Comparison of ENCODE assay signal across 13 cellular contexts in genomic region chr1:231423648-231424047, GRCh38. TPM values are rescaled to one million over a fixed set of nuclear protein-coding genes. Genes with fewer than 3 reads are reported as not detected.
DNase-seq lines count a peak whose midpoint lies in the region; ATAC-seq, FAIRE-seq and TF ChIP-seq lines count a peak whose summit lies in the region.
"Had no signal": no experiment of that assay in that cellular context is flagged by ENCODE, and none has a peak within 500 bp of the region (broad histone marks: within the 10 kb centered on the region; RNA-seq: fewer than 3 reads in every experiment).

No MANE protein-coding gene starts in this region.

- H3K4me1 ChIP-seq in right atrium auricular region (peaks cover 0 to 36% of the 10 kb centered on the region in 2 donors), Panc1 (ENCODE audit: control insufficient read depth, insufficient read depth, low read length) (peaks cover 25% of the 10 kb centered on the region), HepG2 (ENCODE audit: insufficient read depth, low read length) (peaks cover 21% of the 10 kb centered on the region)

- DNase-seq in right atrium auricular region (ENCODE audit: low spot score) (no peak), Right ventricle myocardium inferior (ENCODE audit: missing footprints) (no peak), Panc1 (ENCODE audit: low read depth, low spot score) (peak; percentile 48), HepG2 (ENCODE audit: low spot score) (peak; percentile 94), SIG-M5 (lab: John Stamatoyannopoulos, UW) (no peak), kidney tubule cell (ENCODE audit: low spot score) (no peak)
- DNase-seq in stimulated activated naive CD8-positive, alpha-beta T cell treated with anti-CD3 and anti-CD28 coated beads, Interleukin-15, amount 100 ng/mL, for 72 hours = no peak
- DNase-seq in activated naive CD4-positive, alpha-beta T cell treated with anti-CD3 and anti-CD28 coated beads, Interleukin-2, amount 50 U/mL, for 72 hours (ENCODE audit: low spot score in 2 of 2) = no peak
- DNase-seq: activated CD4-positive, alpha-beta T cell treated with anti-CD3 and anti-CD28 coated beads for 36 hours; activated naive CD4-positive, alpha-beta T cell treated with Interleukin-2 at 50 U/mL for 16 hours; Kasumi-1; ovary; Peyer's patch had no signal

- in situ Hi-C loops in Panc1 (cut with HindIII; ENCODE audit: low pct_unique_long_range_greater_than_20kb, low sequenced_read_pairs) = no loop called here
- in situ Hi-C loops in HepG2 (cut with HindIII; ENCODE audit: extremely low pct_ligation_motif_present, low pct_unique_long_range_greater_than_20kb) = loop anchor here (10.0 kb wide), 1 partner anchor 111 kb away; no protein-coding TSS in a partner anchor

- TF ChIP-seq EP300 in HepG2 (IDR thresholded peaks at IDR 0.05; ENCODE audit: low read depth in 2 of 2, low read length in 2 of 2) (peak; percentile 86 to 91), HepG2 (CRISPR knock-in tag; IDR thresholded peaks at IDR 0.05; ENCODE audit: borderline replicate concordance) (peak; percentile 78; the same call in 1 of the 2 replicates)

- H3K27me3 Mint-ChIP-seq in stimulated activated naive CD8-positive, alpha-beta T cell treated with anti-CD3 and anti-CD28 coated beads, Interleukin-15, amount 100 ng/mL, for 72 hours = no peaks in the 10 kb centered on the region
- H3K27me3 Mint-ChIP-seq: activated CD4-positive, alpha-beta T cell treated with anti-CD3 and anti-CD28 coated beads for 36 hours had no signal

- peak; percentile 60 for FAIRE-seq in HepG2 (lab: Jason Lieb, UNC)

- ATAC-seq in Right ventricle myocardium inferior (no peak), Panc1 (no peak), HepG2 (peak; percentile 52)
- ATAC-seq in stimulated activated naive CD8-positive, alpha-beta T cell treated with anti-CD3 and anti-CD28 coated beads, Interleukin-15, amount 100 ng/mL, for 72 hours = no peak
- ATAC-seq in activated naive CD4-positive, alpha-beta T cell treated with anti-CD3 and anti-CD28 coated beads, Interleukin-2, amount 50 U/mL, for 72 hours = no peak
- ATAC-seq: activated CD4-positive, alpha-beta T cell treated with anti-CD3 and anti-CD28 coated beads for 36 hours had no signal

- no peaks in the 10 kb centered on the region for H3K9me3 Mint-ChIP-seq in stimulated activated naive CD8-positive, alpha-beta T cell treated with anti-CD3 and anti-CD28 coated beads, Interleukin-15, amount 100 ng/mL, for 72 hours
- no peaks in the 10 kb centered on the region for H3K9me3 Mint-ChIP-seq in activated naive CD4-positive, alpha-beta T cell treated with anti-CD3 and anti-CD28 coated beads, Interleukin-2, amount 50 U/mL, for 72 hours

- peaks cover 16 to 22% of the 10 kb centered on the region in 2 donors for H3K36me3 Mint-ChIP-seq in activated naive CD4-positive, alpha-beta T cell treated with anti-CD3 and anti-CD28 coated beads, Interleukin-2, amount 50 U/mL, for 72 hours

- H3K4me3 ChIP-seq in right atrium auricular region = no peak overlapping the region
- H3K4me3 ChIP-seq in Panc1 (ENCODE audit: low read depth in 2 of 2, low read length in 2 of 2) = no peak overlapping the region
- H3K4me3 ChIP-seq in HepG2 (replicated peaks in 1 of 3; ENCODE audit: insufficient read depth in 1 of 3, low read depth in 2 of 3, low read length in 3 of 3) = peak overlapping the region; percentile 89 to 100 (median 99); a peak in 5 of 6 replicates

- POLR2A ChIA-PET in Panc1 (lab: Charles Lee) (no interaction called here), HepG2 (lab: Yijun Ruan, JAX) (interaction anchor here (1.0 to 1.3 kb wide), 2 partner anchors 16 to 104 kb away, joined by 3 to 4 read pairs; partner anchors contain the start of gene TSNAX)

- no peak overlapping the region for H2AFZ ChIP-seq in HepG2 (ENCODE audit: low read length)

- no peak for TF ChIP-seq CTCF in right atrium auricular region (IDR thresholded peaks at IDR 0.05)
- TF ChIP-seq CTCF in Panc1 (IDR thresholded peaks at IDR 0.05) = no peak
- no peak for TF ChIP-seq CTCF in HepG2 (CRISPR knock-in tag; IDR thresholded peaks at IDR 0.05)

- 0% methylated on average over 1 of the region's 1 CpG for WGBS in HepG2 (ENCODE audit: low lambda C conversion rate)

- CTCF ChIA-PET in Panc1 (lab: Charles Lee) (no interaction called here), HepG2 (lab: Yijun Ruan, JAX; ENCODE audit: low intra/inter-chr PET ratio, low total read pairs) (no interaction called here)

- BruUV-seq in Panc1 (replicated peaks; lab: Mats Ljungman, UMichigan) = no TSS peak
- BruUV-seq in HepG2 (replicated peaks; lab: Mats Ljungman, UMichigan) = no TSS peak

- TF ChIP-seq POLR2A in HepG2 (IDR thresholded peaks at IDR 0.05; ENCODE audit: insufficient read depth in 1 of 2, low read depth in 2 of 2, low read length in 2 of 2) = peak in 1 of 2 experiments; percentile 41; a peak in 1 of 4 replicates

- no peak overlapping the region for H3K9ac ChIP-seq in HepG2 (ENCODE audit: insufficient read depth, low read depth, low read length)

- peaks cover 26% of the 10 kb centered on the region for H4K20me1 ChIP-seq in HepG2 (ENCODE audit: insufficient read depth, low read length)

- intact Hi-C loops in Right ventricle myocardium inferior (cut with DNase I) (loop anchor here (10.0 kb wide), 2 partner anchors 171 to 179 kb away; partner anchors contain the start of gene GNPAT), Panc1 (cut with micrococcal nuclease; ENCODE audit: unreplicated experiment) (loop anchor here (2.0 kb wide), 1 partner anchor 105 kb away; the partner anchor contains the start of gene TSNAX), HepG2 (cut with micrococcal nuclease; ENCODE audit: unreplicated experiment) (loop anchor here (1.0 to 5.0 kb wide), 2 partner anchors 105 to 129 kb away; partner anchors contain the start of gene TSNAX)

- H3K27ac ChIP-seq in right atrium auricular region = peak overlapping the region; percentile 99
- H3K27ac ChIP-seq in Panc1 (ENCODE audit: low read length) = peak overlapping the region; percentile 95; the same call in 1 of the 2 replicates
- H3K27ac ChIP-seq in HepG2 (ENCODE audit: extremely low read length, insufficient read depth, low read length) = peak overlapping the region; percentile 99

- H3K4me3 Mint-ChIP-seq in stimulated activated naive CD8-positive, alpha-beta T cell treated with anti-CD3 and anti-CD28 coated beads, Interleukin-15, amount 100 ng/mL, for 72 hours = no peak overlapping the region

- peak overlapping the region; percentile 78 for H3K4me2 ChIP-seq in HepG2 (ENCODE audit: low read depth, low read length)

- H3K79me2 ChIP-seq in HepG2 (ENCODE audit: insufficient read depth, low read length) = peaks cover 30% of the 10 kb centered on the region

- TF ChIP-seq RAD21 in HepG2 (CRISPR knock-in tag; IDR thresholded peaks at IDR 0.05) = no peak

- H3K4me1 Mint-ChIP-seq in stimulated activated naive CD8-positive, alpha-beta T cell treated with anti-CD3 and anti-CD28 coated beads, Interleukin-15, amount 100 ng/mL, for 72 hours = peaks cover 11% of the 10 kb centered on the region

- no peaks in the 10 kb centered on the region for H3K27me3 ChIP-seq in right atrium auricular region
- no peaks in the 10 kb centered on the region for H3K27me3 ChIP-seq in Panc1 (ENCODE audit: control insufficient read depth, insufficient read depth, low read length)
- no peaks in the 10 kb centered on the region; a peak in 1 of 5 replicates for H3K27me3 ChIP-seq in HepG2 (ENCODE audit: control insufficient read depth in 1 of 2, insufficient read depth in 2 of 2, low read length in 2 of 2)
- H3K27me3 ChIP-seq: ovary, Peyer's patch had no signal

- H3K36me3 ChIP-seq in right atrium auricular region (peaks cover 4% of the 10 kb centered on the region), Panc1 (ENCODE audit: control insufficient read depth, insufficient read depth, low read length) (peaks cover 4% of the 10 kb centered on the region; the same call in 1 of the 2 replicates), HepG2 (replicated peaks in 1 of 2; ENCODE audit: control insufficient read depth in 1 of 2, insufficient read depth in 2 of 2, low read length in 2 of 2) (no peaks in the 10 kb centered on the region)
- H3K36me3 ChIP-seq: ovary, Peyer's patch had no signal

- H3K9me3 ChIP-seq in right atrium auricular region = no peaks in the 10 kb centered on the region
- no peaks in the 10 kb centered on the region for H3K9me3 ChIP-seq in Panc1 (ENCODE audit: control insufficient read depth, insufficient read depth, low read depth, low read length)
- H3K9me3 ChIP-seq in HepG2 (ENCODE audit: low read length) = no peaks in the 10 kb centered on the region
- H3K9me3 ChIP-seq: ovary, Peyer's patch had no signal

- no peak overlapping the region for H3K27ac Mint-ChIP-seq in stimulated activated naive CD8-positive, alpha-beta T cell treated with anti-CD3 and anti-CD28 coated beads, Interleukin-15, amount 100 ng/mL, for 72 hours
- no peak overlapping the region for H3K27ac Mint-ChIP-seq in activated naive CD4-positive, alpha-beta T cell treated with anti-CD3 and anti-CD28 coated beads, Interleukin-2, amount 50 U/mL, for 72 hours

RNA-seq across cellular contexts. Expression of gene EGLN1, which starts 1.6 kb away (rescaled TPM):
- total RNA-seq in right atrium auricular region (10 to 100 TPM; 57.9 to 76.7 TPM), Right ventricle myocardium inferior (86.0 TPM), Panc1 (2021; ENCODE audit: unreplicated experiment) (29.0 TPM), HepG2 (2016; rRNA removed; fragmentation: Illumina TruSeq; extraction: Trizol) (34.4 and 38.2 TPM in 2 replicates)
- polyA plus RNA-seq in Panc1 (2012; ENCODE audit: insufficient read length) = 18.5 TPM
- 5.4 and 8.9 TPM in 2 replicates for total RNA-seq in HepG2 (2016; cell fraction: cytosol; rRNA removed; fragmentation: Illumina TruSeq; extraction: Trizol; ENCODE audit: low read depth)
- 35.4 and 39.1 TPM in 2 replicates for total RNA-seq in HepG2 (2016; cell fraction: insoluble cytoplasmic fraction; rRNA removed; fragmentation: Illumina TruSeq; extraction: Trizol)
- total RNA-seq in HepG2 (2016; cell fraction: membrane; rRNA removed; fragmentation: Illumina TruSeq; extraction: Trizol) = 24.6 TPM in 2 replicates
- total RNA-seq in HepG2 (2016; cell fraction: nucleus; rRNA removed; fragmentation: Illumina TruSeq; extraction: Trizol) = 18.5 and 19.0 TPM in 2 replicates
- polyA plus RNA-seq in HepG2 (2011; rRNA removed) = 34.0 and 44.1 TPM in 2 replicates
- polyA plus RNA-seq in HepG2 (2011; cell fraction: cytosol; rRNA removed) = 14.2 and 22.5 TPM in 2 replicates
- 10.6 and 13.2 TPM in 2 replicates for polyA plus RNA-seq in HepG2 (2011; cell fraction: nucleus; rRNA removed)
- 42.4 and 51.8 TPM in 2 replicates for polyA plus RNA-seq in HepG2 (2012)
- polyA plus RNA-seq in HepG2 (2016; cell fraction: cytosol; fragmentation: Illumina TruSeq; extraction: Trizol; ENCODE audit: low read depth) = 3.9 and 5.0 TPM in 2 replicates
- polyA plus RNA-seq in HepG2 (2016; cell fraction: insoluble cytoplasmic fraction; fragmentation: Illumina TruSeq; extraction: Trizol; ENCODE audit: low read depth) = 29.2 and 31.8 TPM in 2 replicates
- 12.2 and 13.6 TPM in 2 replicates for polyA plus RNA-seq in HepG2 (2016; cell fraction: membrane; fragmentation: Illumina TruSeq; extraction: Trizol; ENCODE audit: low read depth)
- 14.1 and 15.7 TPM in 2 replicates for polyA plus RNA-seq in HepG2 (2016; cell fraction: nucleus; fragmentation: Illumina TruSeq; extraction: Trizol; ENCODE audit: insufficient read depth, low read depth)
- polyA minus RNA-seq in HepG2 (2011; rRNA and poly(A)+ RNA removed; ENCODE audit: low replicate concordance) = 10.6 and 21.6 TPM in 2 replicates
- polyA minus RNA-seq in HepG2 (2011; cell fraction: cytosol; rRNA and poly(A)+ RNA removed) = 37.5 and 53.9 TPM in 2 replicates
- polyA minus RNA-seq in HepG2 (2011; cell fraction: nucleus; rRNA and poly(A)+ RNA removed) = 54.3 and 59.9 TPM in 2 replicates
- 10 to 100 TPM in 1 of 2 donors, 1 to 10 TPM in 1; 3.8 to 36.1 TPM for total RNA-seq in activated naive CD4-positive, alpha-beta T cell treated with anti-CD3 and anti-CD28 coated beads, Interleukin-2, amount 50 U/mL, for 72 hours

Comparison
In these comparisons a context has a peak if more than half of its experiments do, and no peak if none do; other contexts are left out.
1. DNase-seq: peak in Panc1 (single experiment) and HepG2 (single experiment); none in right atrium auricular region (single experiment), Right ventricle myocardium inferior (single experiment), SIG-M5 (single experiment), kidney tubule cell (single experiment), stimulated activated naive CD8-positive, alpha-beta T cell treated with anti-CD3 and anti-CD28 coated beads, Interleukin-15, amount 100 ng/mL, for 72 hours (0 of 2) and activated naive CD4-positive, alpha-beta T cell treated with anti-CD3 and anti-CD28 coated beads, Interleukin-2, amount 50 U/mL, for 72 hours (0 of 2).
2. H3K4me3 ChIP-seq: peak in HepG2 (3 of 3); none in right atrium auricular region (0 of 2) and Panc1 (0 of 2).
3. Peak in every context shown above with its lines, with median percentiles within 50 percentile points of each other: H3K27ac ChIP-seq.